In the genomic region with DNA sequence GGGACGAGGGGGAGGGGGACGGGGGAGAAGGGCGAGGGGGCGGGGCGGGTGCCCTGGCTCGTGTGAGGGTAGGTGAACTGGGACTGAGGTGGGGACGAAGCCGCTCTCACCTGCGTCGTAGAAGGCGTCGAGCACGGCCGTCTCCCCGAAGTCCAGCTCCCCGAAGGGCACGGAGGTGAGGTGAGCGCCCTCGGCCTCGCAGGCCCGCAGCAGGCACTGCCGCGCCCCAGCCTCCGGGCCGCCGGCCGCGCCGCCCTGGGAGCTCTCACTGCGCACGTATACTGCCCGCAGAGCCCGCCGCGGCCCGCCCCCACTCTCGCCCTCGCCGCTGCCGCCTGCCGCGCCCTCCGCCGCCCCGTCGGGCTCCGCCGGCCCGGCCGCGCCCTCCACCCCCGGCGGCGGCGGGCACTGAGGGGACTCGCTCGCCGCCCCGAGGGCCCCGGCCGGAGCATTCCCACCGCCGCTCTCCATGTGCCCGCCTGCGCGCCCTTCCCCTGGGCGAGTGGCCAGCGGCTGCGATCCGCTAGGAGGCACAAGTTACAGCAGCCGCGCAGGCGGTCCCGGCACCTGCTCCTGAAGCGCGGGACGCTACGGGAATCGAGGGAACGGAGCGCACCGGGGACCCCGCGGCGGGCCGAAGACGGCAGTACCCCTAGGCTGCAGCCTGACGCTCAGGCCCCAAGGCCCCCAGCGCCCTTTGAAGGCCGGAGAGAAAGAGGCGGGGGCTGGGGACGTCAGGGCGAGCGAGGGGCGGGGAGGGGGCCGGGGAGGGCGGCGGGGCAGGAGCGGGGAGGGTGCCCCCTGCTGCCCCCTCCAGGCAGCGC, we compare ENCODE assay signal across 1 cellular context.
A peak's percentile ranks its signal among the peaks of the same experiment; 100 is the strongest.
TF ChIP-seq lines count a peak whose summit lies in the region.

Gene MAP3K15, minus strand, starts transcription at position 718 of the 824 bp plus-strand sequence. Its CDS starts 247 bp downstream, at position 471.

TF ChIP-seq in HepG2, 621 proteins besides CTCF, POLR2A, EP300 and RAD21 (continued from another document):
- no peak for TF ChIP-seq MAF1 (CRISPR knock-in tag; IDR thresholded peaks at IDR 0.05; ENCODE audit: borderline replicate concordance)
- no peak for TF ChIP-seq HOXA7 (CRISPR knock-in tag; IDR thresholded peaks at IDR 0.05)
- TF ChIP-seq RBFOX2 (IDR thresholded peaks at IDR 0.05; ENCODE audit: low read depth, low read length): peak; percentile 70
- TF ChIP-seq HNRNPK (IDR thresholded peaks at IDR 0.05; ENCODE audit: low read depth, low read length, poor library complexity, severe bottlenecking): peak; percentile 84
- TF ChIP-seq ZNF766 (CRISPR knock-in tag; IDR thresholded peaks at IDR 0.05; ENCODE audit: borderline replicate concordance): no peak
- TF ChIP-seq SATB2 (CRISPR knock-in tag; IDR thresholded peaks at IDR 0.05): no peak
- no peak for TF ChIP-seq KLF9 (CRISPR knock-in tag; IDR thresholded peaks at IDR 0.05; ENCODE audit: low read depth)
- no peak for TF ChIP-seq ZMYM4 (CRISPR knock-in tag; IDR thresholded peaks at IDR 0.05)
- TF ChIP-seq REL (CRISPR knock-in tag; conservative IDR thresholded peaks at IDR 0.05): no peak
- 0 out of 2 replicates have a peak, but pooled peaks have one; percentile 24 for TF ChIP-seq BORCS8-MEF2B (CRISPR knock-in tag; IDR thresholded peaks at IDR 0.05)
- TF ChIP-seq, protein P1, sequence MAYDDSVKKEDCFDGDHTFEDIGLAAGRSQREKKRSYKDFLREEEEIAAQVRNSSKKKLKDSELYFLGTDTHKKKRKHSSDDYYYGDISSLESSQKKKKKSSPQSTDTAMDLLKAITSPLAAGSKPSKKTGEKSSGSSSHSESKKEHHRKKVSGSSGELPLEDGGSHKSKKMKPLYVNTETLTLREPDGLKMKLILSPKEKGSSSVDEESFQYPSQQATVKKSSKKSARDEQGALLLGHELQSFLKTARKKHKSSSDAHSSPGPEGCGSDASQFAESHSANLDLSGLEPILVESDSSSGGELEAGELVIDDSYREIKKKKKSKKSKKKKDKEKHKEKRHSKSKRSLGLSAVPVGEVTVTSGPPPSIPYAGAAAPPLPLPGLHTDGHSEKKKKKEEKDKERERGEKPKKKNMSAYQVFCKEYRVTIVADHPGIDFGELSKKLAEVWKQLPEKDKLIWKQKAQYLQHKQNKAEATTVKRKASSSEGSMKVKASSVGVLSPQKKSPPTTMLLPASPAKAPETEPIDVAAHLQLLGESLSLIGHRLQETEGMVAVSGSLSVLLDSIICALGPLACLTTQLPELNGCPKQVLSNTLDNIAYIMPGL (CRISPR knock-in tag; IDR thresholded peaks at IDR 0.05; ENCODE audit: borderline replicate concordance in 1 of 2, low read depth in 1 of 2): peak in 1 of 2 experiments; percentile 52; a peak in 1 of 4 replicates
- TF ChIP-seq TFDP1 (CRISPR knock-in tag; IDR thresholded peaks at IDR 0.05; ENCODE audit: borderline replicate concordance): peak; percentile 45; the same call in 1 of the 2 replicates
- no peak for TF ChIP-seq ZNF724P (CRISPR knock-in tag; IDR thresholded peaks at IDR 0.05; ENCODE audit: borderline replicate concordance)
- no peak for TF ChIP-seq ZKSCAN8 (CRISPR knock-in tag; IDR thresholded peaks at IDR 0.05; ENCODE audit: borderline replicate concordance)
- TF ChIP-seq POLR2G (IDR thresholded peaks at IDR 0.05; ENCODE audit: low read depth, low read length): peak; percentile 54; the same call in 1 of the 2 replicates
- TF ChIP-seq RNF2 (conservative IDR thresholded peaks at IDR 0.05; ENCODE audit: low read depth): 0 out of 2 replicates have a peak, but pooled peaks have one; percentile 49
- no peak for TF ChIP-seq ZBTB20 (CRISPR knock-in tag; IDR thresholded peaks at IDR 0.05; ENCODE audit: borderline replicate concordance, low read depth)
- peak; percentile 48; the same call in 1 of the 2 replicates for TF ChIP-seq KDM2A (CRISPR knock-in tag; IDR thresholded peaks at IDR 0.05; ENCODE audit: borderline replicate concordance, low read depth)
- TF ChIP-seq PRMT3 (CRISPR knock-in tag; IDR thresholded peaks at IDR 0.05; ENCODE audit: borderline replicate concordance, low read depth): no peak
- TF ChIP-seq ETS1 (CRISPR knock-in tag; IDR thresholded peaks at IDR 0.05): no peak
- TF ChIP-seq, protein P2, sequence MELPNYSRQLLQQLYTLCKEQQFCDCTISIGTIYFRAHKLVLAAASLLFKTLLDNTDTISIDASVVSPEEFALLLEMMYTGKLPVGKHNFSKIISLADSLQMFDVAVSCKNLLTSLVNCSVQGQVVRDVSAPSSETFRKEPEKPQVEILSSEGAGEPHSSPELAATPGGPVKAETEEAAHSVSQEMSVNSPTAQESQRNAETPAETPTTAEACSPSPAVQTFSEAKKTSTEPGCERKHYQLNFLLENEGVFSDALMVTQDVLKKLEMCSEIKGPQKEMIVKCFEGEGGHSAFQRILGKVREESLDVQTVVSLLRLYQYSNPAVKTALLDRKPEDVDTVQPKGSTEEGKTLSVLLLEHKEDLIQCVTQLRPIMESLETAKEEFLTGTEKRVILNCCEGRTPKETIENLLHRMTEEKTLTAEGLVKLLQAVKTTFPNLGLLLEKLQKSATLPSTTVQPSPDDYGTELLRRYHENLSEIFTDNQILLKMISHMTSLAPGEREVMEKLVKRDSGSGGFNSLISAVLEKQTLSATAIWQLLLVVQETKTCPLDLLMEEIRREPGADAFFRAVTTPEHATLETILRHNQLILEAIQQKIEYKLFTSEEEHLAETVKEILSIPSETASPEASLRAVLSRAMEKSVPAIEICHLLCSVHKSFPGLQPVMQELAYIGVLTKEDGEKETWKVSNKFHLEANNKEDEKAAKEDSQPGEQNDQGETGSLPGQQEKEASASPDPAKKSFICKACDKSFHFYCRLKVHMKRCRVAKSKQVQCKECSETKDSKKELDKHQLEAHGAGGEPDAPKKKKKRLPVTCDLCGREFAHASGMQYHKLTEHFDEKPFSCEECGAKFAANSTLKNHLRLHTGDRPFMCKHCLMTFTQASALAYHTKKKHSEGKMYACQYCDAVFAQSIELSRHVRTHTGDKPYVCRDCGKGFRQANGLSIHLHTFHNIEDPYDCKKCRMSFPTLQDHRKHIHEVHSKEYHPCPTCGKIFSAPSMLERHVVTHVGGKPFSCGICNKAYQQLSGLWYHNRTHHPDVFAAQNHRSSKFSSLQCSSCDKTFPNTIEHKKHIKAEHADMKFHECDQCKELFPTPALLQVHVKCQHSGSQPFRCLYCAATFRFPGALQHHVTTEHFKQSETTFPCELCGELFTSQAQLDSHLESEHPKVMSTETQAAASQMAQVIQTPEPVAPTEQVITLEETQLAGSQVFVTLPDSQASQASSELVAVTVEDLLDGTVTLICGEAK (IDR thresholded peaks at IDR 0.05): no peak
- TF ChIP-seq, protein P2 (CRISPR knock-in tag; IDR thresholded peaks at IDR 0.05): no peak
- no peak for TF ChIP-seq MIXL1 (CRISPR knock-in tag; IDR thresholded peaks at IDR 0.05)
TF ChIP-seq in HepG2: peak in this region for 26.
